Comparison of ENCODE assay signal across 8 cellular contexts in genomic region chr17:15260376-15261062, GRCh38. TPM values are rescaled to one million over a fixed set of nuclear protein-coding genes. Genes with fewer than 3 reads are reported as not detected.
A peak's percentile ranks its signal among the peaks of the same experiment; 100 is the strongest.
DNase-seq lines count a peak whose midpoint lies in the region; ATAC-seq and TF ChIP-seq lines count a peak whose summit lies in the region.

No MANE protein-coding gene starts in this region.

- no peaks in the 10 kb centered on the region for H4K20me1 ChIP-seq in Loucy (ENCODE audit: insufficient read depth, low read length, poor library complexity, severe bottlenecking)

- no peaks in the 10 kb centered on the region for H3F3A ChIP-seq in Loucy (ENCODE audit: low read depth)

- H3K27me3 ChIP-seq in Loucy (ENCODE audit: insufficient read depth, low read length, poor library complexity, severe bottlenecking) (no peaks in the 10 kb centered on the region), skeletal muscle tissue (ENCODE audit: control insufficient read depth in 3 of 3, insufficient read depth in 3 of 3, low read length in 3 of 3) (no peaks in the 10 kb centered on the region)

- peak overlapping the region; percentile 75 for H3K4me2 ChIP-seq in Loucy (ENCODE audit: low read depth, low read length, poor library complexity, severe bottlenecking)

- H3K4me1 ChIP-seq in Loucy (ENCODE audit: insufficient read depth, low read length, poor library complexity, severe bottlenecking) = peaks cover 26% of the 10 kb centered on the region
- H3K4me1 ChIP-seq in skeletal muscle tissue (ENCODE audit: control insufficient read depth in 3 of 3, insufficient read depth in 3 of 3, low read length in 3 of 3) = peaks cover 66 to 85% (median 71%) of the 10 kb centered on the region in 3 donors

- H2AFZ ChIP-seq in Loucy (ENCODE audit: low read length) = peak overlapping the region; percentile 94

- ATAC-seq in GM18861 (IDR thresholded peaks at IDR 0.05; ENCODE audit: unreplicated experiment) = no peak

- peak; percentile 93 for TF ChIP-seq CTCF in 22Rv1 (IDR thresholded peaks at IDR 0.05)
- peak; percentile 71 for TF ChIP-seq CTCF in GM12875 (IDR thresholded peaks at IDR 0.05; ENCODE audit: borderline replicate concordance, insufficient read depth, low read depth, low read length)
- TF ChIP-seq CTCF in Loucy (conservative IDR thresholded peaks at IDR 0.05; ENCODE audit: low read length) = peak; percentile 63

- peak overlapping the region; percentile 40 for H3K4me3 ChIP-seq in GM12875 (ENCODE audit: low read depth, low read length)
- H3K4me3 ChIP-seq in Loucy (ENCODE audit: low read length, poor library complexity, severe bottlenecking) = peak overlapping the region; percentile 74
- peak overlapping the region; percentile 95 to 98 (median 98) for H3K4me3 ChIP-seq in skeletal muscle tissue (ENCODE audit: low read length in 3 of 3)

- no peaks in the 10 kb centered on the region for H3K9me3 ChIP-seq in Loucy (ENCODE audit: insufficient read depth, low read depth, low read length)
- H3K9me3 ChIP-seq in skeletal muscle tissue (ENCODE audit: control insufficient read depth in 3 of 3, low read length in 3 of 3) = no peaks in the 10 kb centered on the region

- H3K36me3 ChIP-seq in Loucy (ENCODE audit: insufficient read depth, low read length) (no peaks in the 10 kb centered on the region), skeletal muscle tissue (ENCODE audit: control insufficient read depth in 3 of 3, insufficient read depth in 3 of 3, low read length in 3 of 3) (peaks cover 21 to 32% (median 29%) of the 10 kb centered on the region in 3 donors)

- H3K79me2 ChIP-seq in Loucy (ENCODE audit: insufficient read depth, low read length) = no peaks in the 10 kb centered on the region

- no peaks in the 10 kb centered on the region for H3K9me2 ChIP-seq in Loucy (replicated peaks; ENCODE audit: low read depth, low read length)

- peak; percentile 69 for DNase-seq in UCSD-AML1 (lab: John Stamatoyannopoulos, UW; ENCODE audit: unreplicated experiment)
- DNase-seq in central memory CD4-positive, alpha-beta T cell = peak; percentile 5
- DNase-seq in iris pigment epithelial cell (ENCODE audit: low read depth) = peak; percentile 86

- H3K27ac ChIP-seq in 22Rv1 (peak overlapping the region; percentile 47; the same call in 1 of the 2 replicates), skeletal muscle tissue (ENCODE audit: low read depth, low read length) (peak overlapping the region; percentile 99)

- H3K9ac ChIP-seq in Loucy (ENCODE audit: low read depth, low read length, poor library complexity, severe bottlenecking) (peak overlapping the region; percentile 60), skeletal muscle tissue (ENCODE audit: low read depth in 1 of 3, low read length in 3 of 3) (peak overlapping the region; percentile 95 to 99 (median 95))

RNA-seq across cellular contexts. Expression of gene PMP22, which starts 4.6 kb away (rescaled TPM):
- 92.9 TPM for total RNA-seq in skeletal muscle tissue

Comparison
In these comparisons a context has a peak if more than half of its experiments do, and no peak if none do; other contexts are left out.
1. H3K4me3 ChIP-seq: peak in every context shown above with its lines; median percentile 98 in skeletal muscle tissue; 74 in Loucy; 40 in GM12875.
2. DNase-seq: peak in every context shown above with its lines; median percentile 86 in iris pigment epithelial cell; 69 in UCSD-AML1; 5 in central memory CD4-positive, alpha-beta T cell.